9 cellular contexts compared by ENCODE assay signal in the genomic region with DNA sequence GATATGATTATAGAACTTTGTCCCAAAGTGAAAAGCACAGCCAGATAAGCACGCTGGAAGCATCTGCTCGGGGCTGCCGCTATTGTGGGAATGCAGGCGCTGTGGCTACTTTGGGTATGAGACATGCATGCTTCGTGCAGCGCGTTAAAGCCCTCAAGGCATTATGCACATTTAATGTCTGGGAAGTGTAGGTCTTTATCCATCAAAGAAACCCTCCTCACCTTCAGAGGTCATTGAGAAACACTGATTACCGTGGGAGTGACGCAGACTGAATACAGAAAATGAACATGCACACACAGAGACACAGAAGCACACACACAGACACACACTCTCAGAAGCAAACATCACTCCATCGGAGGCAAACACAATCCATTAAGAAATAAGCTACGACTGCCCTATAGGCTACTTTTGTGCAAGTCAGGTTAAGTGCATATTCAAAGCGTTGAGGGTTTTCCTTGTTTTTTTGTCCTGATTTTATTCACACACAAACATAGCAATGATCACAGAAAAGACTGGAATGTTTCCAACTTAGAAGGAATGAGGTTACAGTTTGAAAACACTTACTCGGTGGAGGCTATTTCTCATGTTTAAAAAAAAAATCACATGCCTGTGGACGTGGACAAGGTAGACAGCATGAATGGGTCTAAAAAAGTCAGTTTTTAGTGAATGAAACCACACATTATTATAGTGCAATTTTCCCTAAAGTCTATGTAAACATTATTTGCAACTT.
DNase-seq lines count a peak whose midpoint lies in the region; ATAC-seq and TF ChIP-seq lines count a peak whose summit lies in the region.
"Had no signal": no experiment of that assay in that cellular context is flagged by ENCODE, and none has a peak within 500 bp of the region (broad histone marks: within the 10 kb centered on the region; RNA-seq: fewer than 3 reads in every experiment).

No MANE protein-coding gene starts in this region.

- H2AFZ ChIP-seq in smooth muscle cell (ENCODE audit: low read depth) = no peak overlapping the region

- no peak for TF ChIP-seq CTCF in HEK293 (tag by site-specific recombination; IDR thresholded peaks at IDR 0.05)
- TF ChIP-seq CTCF in smooth muscle cell (IDR thresholded peaks at IDR 0.05; ENCODE audit: borderline replicate concordance, insufficient read depth, poor library complexity, severe bottlenecking) = no peak

- H3K27me3 ChIP-seq in smooth muscle cell (ENCODE audit: low read depth) = peaks cover 9% of the 10 kb centered on the region

- H3K4me1 ChIP-seq in HEK293 (ENCODE audit: control insufficient read depth, insufficient read depth, low read length) (no peaks in the 10 kb centered on the region; the same call in 1 of the 2 replicates), smooth muscle cell (ENCODE audit: low read depth) (no peaks in the 10 kb centered on the region)

- no peaks in the 10 kb centered on the region for H4K20me1 ChIP-seq in smooth muscle cell (ENCODE audit: low read depth)

- 17% methylated on average over 14 of the region's 14 CpGs for WGBS in smooth muscle cell (ENCODE audit: low lambda C conversion rate)

- no peak overlapping the region for H3K9ac ChIP-seq in smooth muscle cell (ENCODE audit: low read depth)

- no peaks in the 10 kb centered on the region for H3F3A ChIP-seq in smooth muscle cell (ENCODE audit: low read depth)

- H3K4me3 ChIP-seq in HEK293 (ENCODE audit: low read depth, low read length) = no peak overlapping the region
- H3K4me3 ChIP-seq in smooth muscle cell = peak overlapping the region; percentile 22

- POLR2A ChIA-PET in HEK293 (lab: Yijun Ruan, JAX) = no interaction called here

- H3K27ac ChIP-seq in HEK293 (ENCODE audit: extremely low read depth, low read depth, low read length) = no peak overlapping the region
- no peak overlapping the region for H3K27ac ChIP-seq in smooth muscle cell (ENCODE audit: low read depth)

- CTCF ChIA-PET in HEK293 (lab: Yijun Ruan, JAX) = no interaction called here

- H3K4me2 ChIP-seq in smooth muscle cell = peak overlapping the region; percentile 71

- no peaks in the 10 kb centered on the region for H3K79me2 ChIP-seq in smooth muscle cell (ENCODE audit: low read depth)

- no peaks in the 10 kb centered on the region for H3K36me3 ChIP-seq in HEK293 (ENCODE audit: control insufficient read depth in 2 of 2, insufficient read depth in 1 of 2, low read length in 2 of 2)
- H3K36me3 ChIP-seq in smooth muscle cell (ENCODE audit: low read depth) = no peaks in the 10 kb centered on the region

- DNase-seq in astrocyte of the hippocampus (ENCODE audit: low read depth, low spot score) (peak; percentile 77), iris pigment epithelial cell (ENCODE audit: low read depth) (peak; percentile 65), smooth muscle cell (lab: John Stamatoyannopoulos, UW; ENCODE audit: unreplicated experiment) (no peak)
- DNase-seq in stimulated activated CD4-positive, alpha-beta T cell treated with anti-CD3 and anti-CD28 coated beads, Interleukin-1b, Interleukin-23, amount 100 ng/mL, for 48 hours = no peak
- DNase-seq: naive B cell had no signal

- ATAC-seq in HG03025 (IDR thresholded peaks at IDR 0.05; ENCODE audit: low FRiP score, unreplicated experiment) (no peak), GM18519 (IDR thresholded peaks at IDR 0.05; ENCODE audit: low FRiP score, unreplicated experiment) (no peak), HG03354 (IDR thresholded peaks at IDR 0.05; ENCODE audit: poor library complexity, severe bottlenecking, unreplicated experiment) (no peak)

- H3K9me3 ChIP-seq in HEK293 (ENCODE audit: control insufficient read depth, insufficient read depth, low read depth, low read length) (no peaks in the 10 kb centered on the region), smooth muscle cell (replicated peaks; ENCODE audit: low read depth) (no peaks in the 10 kb centered on the region)

TF ChIP-seq in HEK293, 187 proteins besides CTCF, POLR2A, EP300 and RAD21 (continues in another document):
- peak; percentile 63 for TF ChIP-seq ZBTB20 (tag by site-specific recombination; IDR thresholded peaks at IDR 0.05)
- no peak for TF ChIP-seq ZBTB6 (tag by site-specific recombination; IDR thresholded peaks at IDR 0.05)
- TF ChIP-seq PRDM1 (tag by site-specific recombination; IDR thresholded peaks at IDR 0.05) = no peak
- TF ChIP-seq, protein P1, sequence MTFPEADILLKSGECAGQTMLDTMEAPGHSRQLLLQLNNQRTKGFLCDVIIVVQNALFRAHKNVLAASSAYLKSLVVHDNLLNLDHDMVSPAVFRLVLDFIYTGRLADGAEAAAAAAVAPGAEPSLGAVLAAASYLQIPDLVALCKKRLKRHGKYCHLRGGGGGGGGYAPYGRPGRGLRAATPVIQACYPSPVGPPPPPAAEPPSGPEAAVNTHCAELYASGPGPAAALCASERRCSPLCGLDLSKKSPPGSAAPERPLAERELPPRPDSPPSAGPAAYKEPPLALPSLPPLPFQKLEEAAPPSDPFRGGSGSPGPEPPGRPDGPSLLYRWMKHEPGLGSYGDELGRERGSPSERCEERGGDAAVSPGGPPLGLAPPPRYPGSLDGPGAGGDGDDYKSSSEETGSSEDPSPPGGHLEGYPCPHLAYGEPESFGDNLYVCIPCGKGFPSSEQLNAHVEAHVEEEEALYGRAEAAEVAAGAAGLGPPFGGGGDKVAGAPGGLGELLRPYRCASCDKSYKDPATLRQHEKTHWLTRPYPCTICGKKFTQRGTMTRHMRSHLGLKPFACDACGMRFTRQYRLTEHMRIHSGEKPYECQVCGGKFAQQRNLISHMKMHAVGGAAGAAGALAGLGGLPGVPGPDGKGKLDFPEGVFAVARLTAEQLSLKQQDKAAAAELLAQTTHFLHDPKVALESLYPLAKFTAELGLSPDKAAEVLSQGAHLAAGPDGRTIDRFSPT (tag by site-specific recombination; IDR thresholded peaks at IDR 0.05) = no peak
- no peak for TF ChIP-seq ZNF48 (tag by site-specific recombination; IDR thresholded peaks at IDR 0.05)
- TF ChIP-seq ZNF626 (tag by site-specific recombination; IDR thresholded peaks at IDR 0.05) = no peak
- TF ChIP-seq HOXA7 (CRISPR knock-in tag; IDR thresholded peaks at IDR 0.05; ENCODE audit: borderline replicate concordance) = no peak
- TF ChIP-seq, protein P2, sequence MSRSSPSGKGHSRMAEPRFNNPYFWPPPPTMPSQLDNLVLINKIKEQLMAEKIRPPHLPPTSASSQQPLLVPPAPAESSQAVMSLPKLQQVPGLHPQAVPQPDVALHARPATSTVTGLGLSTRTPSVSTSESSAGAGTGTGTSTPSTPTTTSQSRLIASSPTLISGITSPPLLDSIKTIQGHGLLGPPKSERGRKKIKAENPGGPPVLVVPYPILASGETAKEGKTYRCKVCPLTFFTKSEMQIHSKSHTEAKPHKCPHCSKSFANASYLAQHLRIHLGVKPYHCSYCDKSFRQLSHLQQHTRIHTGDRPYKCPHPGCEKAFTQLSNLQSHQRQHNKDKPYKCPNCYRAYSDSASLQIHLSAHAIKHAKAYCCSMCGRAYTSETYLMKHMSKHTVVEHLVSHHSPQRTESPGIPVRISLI (tag by site-specific recombination; IDR thresholded peaks at IDR 0.05) = no peak
- no peak for TF ChIP-seq ZNF843 (tag by site-specific recombination; IDR thresholded peaks at IDR 0.05)
- no peak for TF ChIP-seq ZFP37 (tag by site-specific recombination; IDR thresholded peaks at IDR 0.05)
- TF ChIP-seq ZNF404 (tag by site-specific recombination; IDR thresholded peaks at IDR 0.05) = no peak
- TF ChIP-seq ZNF596 (tag by site-specific recombination; IDR thresholded peaks at IDR 0.05) = no peak
- no peak for TF ChIP-seq ZNF426 (tag by site-specific recombination; IDR thresholded peaks at IDR 0.05)
- no peak for TF ChIP-seq BCL11B (tag by site-specific recombination; IDR thresholded peaks at IDR 0.05; ENCODE audit: low read depth)
- no peak for TF ChIP-seq ZNF19 (tag by site-specific recombination; IDR thresholded peaks at IDR 0.05; ENCODE audit: low read depth)
- no peak for TF ChIP-seq ZNF248 (tag by site-specific recombination; IDR thresholded peaks at IDR 0.05)
- TF ChIP-seq ZNF621 (tag by site-specific recombination; IDR thresholded peaks at IDR 0.05) = no peak
- no peak for TF ChIP-seq ZNF704 (tag by site-specific recombination; IDR thresholded peaks at IDR 0.05)
- no peak for TF ChIP-seq ZNF544 (tag by site-specific recombination; IDR thresholded peaks at IDR 0.05)
- TF ChIP-seq ZFP3 (tag by site-specific recombination; IDR thresholded peaks at IDR 0.05; ENCODE audit: low read depth) = no peak
- no peak for TF ChIP-seq ZNF138 (tag by site-specific recombination; IDR thresholded peaks at IDR 0.05; ENCODE audit: borderline replicate concordance)
- no peak for TF ChIP-seq ZNF214 (tag by site-specific recombination; IDR thresholded peaks at IDR 0.05; ENCODE audit: borderline replicate concordance)

Comparison
In these comparisons a context has a peak if more than half of its experiments do, and no peak if none do; other contexts are left out.
1. DNase-seq: peak in astrocyte of the hippocampus (single experiment) and iris pigment epithelial cell (single experiment); none in smooth muscle cell (single experiment) and stimulated activated CD4-positive, alpha-beta T cell treated with anti-CD3 and anti-CD28 coated beads, Interleukin-1b, Interleukin-23, amount 100 ng/mL, for 48 hours (single experiment).